28 cellular contexts compared by ENCODE assay signal in genomic region chr6:1004885-1005635, GRCh38.
DNase-seq lines count a peak whose midpoint lies in the region; ATAC-seq and TF ChIP-seq lines count a peak whose summit lies in the region.
"Had no signal": no experiment of that assay in that cellular context is flagged by ENCODE, and none has a peak within 500 bp of the region (broad histone marks: within the 10 kb centered on the region; RNA-seq: fewer than 3 reads in every experiment).

No MANE protein-coding gene starts in this region.

- H3K4me3 ChIP-seq in RWPE2 (ENCODE audit: severe bottlenecking): no peak overlapping the region
- H3K4me3 ChIP-seq in epithelial cell of esophagus (ENCODE audit: low read length): no peak overlapping the region
- H3K4me3 ChIP-seq: body of pancreas, esophagus squamous epithelium, GM23338, heart right ventricle, psoas muscle had no signal

- H3K27me3 ChIP-seq in RWPE2 (ENCODE audit: insufficient read depth, poor library complexity, severe bottlenecking): no peaks in the 10 kb centered on the region
- H3K27me3 ChIP-seq: body of pancreas, esophagus squamous epithelium had no signal

- ATAC-seq in RWPE2 (ENCODE audit: low read depth): 0 out of 3 replicates have a peak, but pooled peaks have one; percentile 25
- no peak for ATAC-seq in GM21390 (IDR thresholded peaks at IDR 0.05; ENCODE audit: unreplicated experiment)
- ATAC-seq: body of pancreas; GM23338; heart right ventricle; naive thymus-derived CD8-positive, alpha-beta T cell; psoas muscle; stimulated activated memory B cell treated with anti-CD40 and anti-IgM and Interleukin-4, amounts not matched to agents 10 μg/mL and 1 μg/mL and 100 μg/mL, for 72 hours had no signal

- no peaks in the 10 kb centered on the region for H3K9me3 ChIP-seq in RWPE2 (ENCODE audit: severe bottlenecking)
- H3K9me3 ChIP-seq: body of pancreas, esophagus squamous epithelium, heart right ventricle, psoas muscle had no signal

- H3K36me3 ChIP-seq in RWPE2 (ENCODE audit: low read depth): no peaks in the 10 kb centered on the region
- H3K36me3 ChIP-seq: esophagus squamous epithelium, heart right ventricle had no signal

- H3K27ac ChIP-seq in RWPE2 (ENCODE audit: poor library complexity, severe bottlenecking): no peak overlapping the region
- H3K27ac ChIP-seq: body of pancreas, esophagus squamous epithelium, heart right ventricle, KMS-11, psoas muscle had no signal

- TF ChIP-seq CTCF in RWPE2 (IDR thresholded peaks at IDR 0.05; ENCODE audit: poor library complexity, severe bottlenecking) (no peak), epithelial cell of esophagus (IDR thresholded peaks at IDR 0.05; ENCODE audit: insufficient read depth, low read depth, low read length, missing control alignments) (no peak)

- no peaks in the 10 kb centered on the region for H3K4me1 ChIP-seq in RWPE2 (ENCODE audit: insufficient read depth, poor library complexity, severe bottlenecking)
- H3K4me1 ChIP-seq: esophagus squamous epithelium, heart right ventricle, psoas muscle had no signal

- peak; percentile 78 for DNase-seq in A172 (ENCODE audit: low spot score)
- peak; percentile 8 for DNase-seq in HS-5 (ENCODE audit: low read depth)
- no peak for DNase-seq in RWPE2 (ENCODE audit: low spot score)
- DNase-seq in epithelial cell of esophagus (ENCODE audit: low read depth): peak; percentile 22
- no peak for DNase-seq in NCI-H1417 treated with DMSO at 0.1 percent for 48 hours (lab: John Stamatoyannopoulos, UW)
- DNase-seq in activated effector memory CD4-positive, alpha-beta T cell treated with anti-CD3 and anti-CD28 coated beads, Interleukin-2, amount 50 U/mL, for 16 hours: no peak
- DNase-seq in activated CD8-positive, alpha-beta memory T cell treated with anti-CD3 and anti-CD28 coated beads, Interleukin-2, amount 50 U/mL, for 48 hours: no peak
- DNase-seq: activated B cell treated with CpG ODN at 0.5 μM for 24 hours; activated CD4-positive, alpha-beta T cell treated with anti-CD3 and anti-CD28 coated beads, Interleukin-2, amount 50 U/mL, for 1 hour; activated T-cell treated with anti-CD3 and anti-CD28 coated beads, Interleukin-2, amount 50 U/mL, for 48 hours; body of pancreas; esophagus squamous epithelium; foreskin melanocyte; GF-D8; heart right ventricle; kidney; midbrain; naive thymus-derived CD8-positive, alpha-beta T cell; NCI-H146; NCI-H345; NCI-H69; nucleus accumbens; psoas muscle; stimulated activated CD4-positive, alpha-beta T cell treated with anti-CD3 and anti-CD28 coated beads, Interleukin-15, amount 100 ng/mL, for 24 hours had no signal

Comparison
In these comparisons a context has a peak if more than half of its experiments do, and no peak if none do; other contexts are left out.
1. DNase-seq: peak in A172 (single experiment), HS-5 (single experiment) and epithelial cell of esophagus (single experiment); none in RWPE2 (single experiment), NCI-H1417 treated with DMSO at 0.1 percent for 48 hours (single experiment), activated effector memory CD4-positive, alpha-beta T cell treated with anti-CD3 and anti-CD28 coated beads, Interleukin-2, amount 50 U/mL, for 16 hours (single experiment) and activated CD8-positive, alpha-beta memory T cell treated with anti-CD3 and anti-CD28 coated beads, Interleukin-2, amount 50 U/mL, for 48 hours (single experiment).